Comparison of ENCODE assay signal across 15 cellular contexts in genomic region chr4:69936566-69936965, GRCh38.
DNase-seq lines count a peak whose midpoint lies in the region.
"Had no signal": no experiment of that assay in that cellular context is flagged by ENCODE, and none has a peak within 500 bp of the region (broad histone marks: within the 10 kb centered on the region; RNA-seq: fewer than 3 reads in every experiment).

No MANE protein-coding gene starts in this region.

- DNase-seq in COLO829 (ENCODE audit: low spot score), result peak; percentile 14
- peak; percentile 9 for DNase-seq in amniotic stem cell (lab: John Stamatoyannopoulos, UW)
- DNase-seq in dedifferentiated amniotic fluid mesenchymal stem cell (ENCODE audit: extremely low spot score), result peak; percentile 46
- peak; percentile 2 for DNase-seq in foreskin melanocyte
- DNase-seq in hepatic stellate cell (ENCODE audit: low spot score), result no peak
- no peak for DNase-seq in NCI-H2081 treated with DMSO at 0.1 percent for 48 hours (lab: John Stamatoyannopoulos, UW)
- DNase-seq in DMS 273 treated with DMSO at 0.1 percent for 48 hours (lab: John Stamatoyannopoulos, UW), result no peak
- DNase-seq in CD1c-positive myeloid dendritic cell (ENCODE audit: extremely low spot score), result no peak
- DNase-seq: Calu3; CD4-positive, alpha-beta memory T cell; HCEC 1CT; Kasumi-1; NCI-H1092 treated with DMSO at 0.1 percent for 48 hours; NCI-H2081; Right ventricle myocardium superior had no signal

Comparison
In these comparisons a context has a peak if more than half of its experiments do, and no peak if none do; other contexts are left out.
1. DNase-seq: peak in COLO829 (single experiment), amniotic stem cell (single experiment), dedifferentiated amniotic fluid mesenchymal stem cell (single experiment) and foreskin melanocyte (single experiment); none in hepatic stellate cell (single experiment), NCI-H2081 treated with DMSO at 0.1 percent for 48 hours (single experiment), DMS 273 treated with DMSO at 0.1 percent for 48 hours (single experiment) and CD1c-positive myeloid dendritic cell (single experiment).